10 cellular contexts compared by ENCODE assay signal in genomic region chr1:59718064-59718988, GRCh38.
DNase-seq lines count a peak whose midpoint lies in the region; ATAC-seq, FAIRE-seq and TF ChIP-seq lines count a peak whose summit lies in the region.
"Had no signal": no experiment of that assay in that cellular context is flagged by ENCODE, and none has a peak within 500 bp of the region (broad histone marks: within the 10 kb centered on the region; RNA-seq: fewer than 3 reads in every experiment).

No MANE protein-coding gene starts in this region.

- DNase-seq in D721Med (ENCODE audit: insufficient read length, low spot score) (no peak), LHCN-M2 (ENCODE audit: low read depth) (peak; percentile 60), bronchial epithelial cell (ENCODE audit: low read depth) (peak; percentile 42), mesendoderm (peak; percentile 46), NCI-H128 (lab: John Stamatoyannopoulos, UW; ENCODE audit: unreplicated experiment) (no peak), GDM1 (lab: John Stamatoyannopoulos, UW) (no peak), cortex of kidney (lab: John Stamatoyannopoulos, UW) (no peak)
- DNase-seq: posterior cingulate gyrus had no signal

- H2BK15ac ChIP-seq in mesendoderm (replicated peaks; ENCODE audit: low read depth) = no peak overlapping the region

- no peak overlapping the region for H3K4me2 ChIP-seq in mesendoderm (ENCODE audit: low read length)

- H3K36me3 ChIP-seq in bronchial epithelial cell (ENCODE audit: control insufficient read depth, insufficient read depth, low read length) (no peaks in the 10 kb centered on the region), mesendoderm (ENCODE audit: control insufficient read depth, insufficient read depth, low read length) (no peaks in the 10 kb centered on the region)
- H3K36me3 ChIP-seq: suprapubic skin had no signal

- no peaks in the 10 kb centered on the region for H3K4me1 ChIP-seq in mesendoderm (ENCODE audit: control insufficient read depth, low read depth, low read length)

- no peaks in the 10 kb centered on the region for H3K79me1 ChIP-seq in mesendoderm (ENCODE audit: low read length)

- H3K79me2 ChIP-seq in mesendoderm (ENCODE audit: control insufficient read depth, insufficient read depth, low read length) = no peaks in the 10 kb centered on the region

- ATAC-seq in HG03159 (IDR thresholded peaks at IDR 0.05; ENCODE audit: unreplicated experiment) = no peak

- no peak overlapping the region for H2BK120ac ChIP-seq in mesendoderm (ENCODE audit: low read depth, low read length)

- H3K4ac ChIP-seq in mesendoderm (ENCODE audit: low read depth, low read length) = no peak overlapping the region

- no peak overlapping the region for H3K56ac ChIP-seq in mesendoderm (ENCODE audit: low read length)

- no peak overlapping the region for H3K27ac ChIP-seq in mesendoderm (ENCODE audit: low read depth, low read length)
- H3K27ac ChIP-seq: suprapubic skin had no signal

- H2BK5ac ChIP-seq in mesendoderm (ENCODE audit: low read length) = no peak overlapping the region

- H3K4me3 ChIP-seq in bronchial epithelial cell (ENCODE audit: low read depth, low read length) = no peak overlapping the region
- no peak overlapping the region for H3K4me3 ChIP-seq in mesendoderm (ENCODE audit: low read length)
- H3K4me3 ChIP-seq: suprapubic skin had no signal

- no peak overlapping the region for H3K9ac ChIP-seq in mesendoderm (ENCODE audit: low read length)

- no peaks in the 10 kb centered on the region for H3K27me3 ChIP-seq in bronchial epithelial cell (ENCODE audit: control insufficient read depth, insufficient read depth, low read length)
- H3K27me3 ChIP-seq in mesendoderm (ENCODE audit: insufficient read depth, low read length, poor library complexity) = no peaks in the 10 kb centered on the region
- H3K27me3 ChIP-seq: suprapubic skin had no signal

- no peak overlapping the region for H3K23ac ChIP-seq in mesendoderm (ENCODE audit: low read length)

- H4K5ac ChIP-seq in mesendoderm (ENCODE audit: low read length) = no peak overlapping the region

- no peak overlapping the region for H4K8ac ChIP-seq in mesendoderm (ENCODE audit: low read depth, low read length)

- WGBS in mesendoderm (ENCODE audit: extremely low coverage, insufficient coverage, low lambda C conversion rate) = no CpG with 5 or more reads among the region's 7 CpGs

- no peak overlapping the region for H3K18ac ChIP-seq in mesendoderm (ENCODE audit: low read length)

- TF ChIP-seq CTCF in D721Med (IDR thresholded peaks at IDR 0.05; ENCODE audit: insufficient read depth, missing control alignments) = peak; percentile 62
- peak; percentile 29 for TF ChIP-seq CTCF in bronchial epithelial cell (IDR thresholded peaks at IDR 0.05; ENCODE audit: insufficient read depth, low read length, severe bottlenecking)

- H2AK5ac ChIP-seq in mesendoderm (ENCODE audit: low read length) = no peak overlapping the region

- no peak for FAIRE-seq in D721Med (lab: Jason Lieb, UNC)
- FAIRE-seq in bronchial epithelial cell (lab: Jason Lieb, UNC) = no peak

Comparison
In these comparisons a context has a peak if more than half of its experiments do, and no peak if none do; other contexts are left out.
1. DNase-seq: peak in LHCN-M2 (single experiment), bronchial epithelial cell (single experiment) and mesendoderm (single experiment); none in D721Med (single experiment), NCI-H128 (single experiment), GDM1 (single experiment) and cortex of kidney (single experiment).